ENCODE assay signal across 2 cellular contexts in the genomic region with DNA sequence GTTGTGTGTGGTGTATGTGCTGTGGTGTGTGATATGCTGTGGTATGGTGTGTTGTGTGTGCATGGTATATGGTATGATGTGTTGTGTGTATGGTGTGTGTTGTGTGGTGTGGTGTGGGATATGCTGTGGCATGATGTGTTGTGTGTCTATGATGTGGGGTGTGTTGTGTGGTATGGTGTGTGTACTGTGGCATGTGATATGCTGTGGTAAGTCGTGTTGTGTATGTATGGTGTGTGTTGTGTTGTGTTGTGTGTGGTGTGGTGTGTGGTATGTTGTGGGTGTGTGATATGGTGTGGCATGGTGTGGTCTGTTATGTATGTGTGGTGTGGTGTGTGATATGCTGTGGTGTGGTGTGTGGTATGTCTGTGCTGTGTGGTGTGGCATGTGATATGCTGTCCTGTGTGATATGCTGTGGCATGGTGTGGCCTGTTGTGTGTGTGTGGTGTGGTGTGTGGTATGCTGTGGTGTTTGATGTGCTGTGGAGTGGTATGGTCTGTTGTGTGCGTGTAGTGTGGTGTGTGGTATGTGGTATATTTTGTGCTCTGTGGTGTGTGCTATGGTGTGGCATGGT.
TF ChIP-seq lines count a peak whose summit lies in the region.

No MANE protein-coding gene starts in this region.

TF ChIP-seq in HepG2, 621 proteins besides CTCF, POLR2A, EP300 and RAD21 (continues in another document):
- TF ChIP-seq ADNP (CRISPR knock-in tag; IDR thresholded peaks at IDR 0.05): no peak
- TF ChIP-seq, protein P1, sequence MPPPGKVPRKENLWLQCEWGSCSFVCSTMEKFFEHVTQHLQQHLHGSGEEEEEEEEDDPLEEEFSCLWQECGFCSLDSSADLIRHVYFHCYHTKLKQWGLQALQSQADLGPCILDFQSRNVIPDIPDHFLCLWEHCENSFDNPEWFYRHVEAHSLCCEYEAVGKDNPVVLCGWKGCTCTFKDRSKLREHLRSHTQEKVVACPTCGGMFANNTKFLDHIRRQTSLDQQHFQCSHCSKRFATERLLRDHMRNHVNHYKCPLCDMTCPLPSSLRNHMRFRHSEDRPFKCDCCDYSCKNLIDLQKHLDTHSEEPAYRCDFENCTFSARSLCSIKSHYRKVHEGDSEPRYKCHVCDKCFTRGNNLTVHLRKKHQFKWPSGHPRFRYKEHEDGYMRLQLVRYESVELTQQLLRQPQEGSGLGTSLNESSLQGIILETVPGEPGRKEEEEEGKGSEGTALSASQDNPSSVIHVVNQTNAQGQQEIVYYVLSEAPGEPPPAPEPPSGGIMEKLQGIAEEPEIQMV (CRISPR knock-in tag; IDR thresholded peaks at IDR 0.05; ENCODE audit: low read depth): no peak
- TF ChIP-seq MEIS1 (CRISPR knock-in tag; IDR thresholded peaks at IDR 0.05; ENCODE audit: borderline replicate concordance): no peak
- TF ChIP-seq ZSCAN25 (CRISPR knock-in tag; IDR thresholded peaks at IDR 0.05): no peak
- TF ChIP-seq, protein P2, sequence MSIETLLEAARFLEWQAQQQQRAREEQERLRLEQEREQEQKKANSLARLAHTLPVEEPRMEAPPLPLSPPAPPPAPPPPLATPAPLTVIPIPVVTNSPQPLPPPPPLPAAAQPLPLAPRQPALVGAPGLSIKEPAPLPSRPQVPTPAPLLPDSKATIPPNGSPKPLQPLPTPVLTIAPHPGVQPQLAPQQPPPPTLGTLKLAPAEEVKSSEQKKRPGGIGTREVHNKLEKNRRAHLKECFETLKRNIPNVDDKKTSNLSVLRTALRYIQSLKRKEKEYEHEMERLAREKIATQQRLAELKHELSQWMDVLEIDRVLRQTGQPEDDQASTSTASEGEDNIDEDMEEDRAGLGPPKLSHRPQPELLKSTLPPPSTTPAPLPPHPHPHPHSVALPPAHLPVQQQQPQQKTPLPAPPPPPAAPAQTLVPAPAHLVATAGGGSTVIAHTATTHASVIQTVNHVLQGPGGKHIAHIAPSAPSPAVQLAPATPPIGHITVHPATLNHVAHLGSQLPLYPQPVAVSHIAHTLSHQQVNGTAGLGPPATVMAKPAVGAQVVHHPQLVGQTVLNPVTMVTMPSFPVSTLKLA (IDR thresholded peaks at IDR 0.05): 0 out of 2 replicates have a peak, but pooled peaks have one; percentile 2
- TF ChIP-seq ZNF773 (CRISPR knock-in tag; IDR thresholded peaks at IDR 0.05; ENCODE audit: borderline replicate concordance): no peak
- no peak for TF ChIP-seq STAG1 (CRISPR knock-in tag; IDR thresholded peaks at IDR 0.05)
- peak; percentile 18; the same call in 1 of the 2 replicates for TF ChIP-seq ATF7 (IDR thresholded peaks at IDR 0.05)
- no peak for TF ChIP-seq ATF7 (CRISPR knock-in tag; IDR thresholded peaks at IDR 0.05)
- no peak for TF ChIP-seq PAF1 (CRISPR knock-in tag; IDR thresholded peaks at IDR 0.05)
- TF ChIP-seq ZNF772 (CRISPR knock-in tag; IDR thresholded peaks at IDR 0.05): no peak
- no peak for TF ChIP-seq EEA1 (CRISPR knock-in tag; IDR thresholded peaks at IDR 0.05; ENCODE audit: borderline replicate concordance)
- TF ChIP-seq FOXP1 (IDR thresholded peaks at IDR 0.05): peak; percentile 17; the same call in 1 of the 2 replicates
- no peak for TF ChIP-seq FOXP1 (CRISPR knock-in tag; IDR thresholded peaks at IDR 0.05)
- peak; percentile 70; the same call in 1 of the 2 replicates for TF ChIP-seq ZNF207 (IDR thresholded peaks at IDR 0.05; ENCODE audit: borderline replicate concordance)
- TF ChIP-seq ZNF451 (CRISPR knock-in tag; IDR thresholded peaks at IDR 0.05): no peak
- TF ChIP-seq ZNF3 (CRISPR knock-in tag; IDR thresholded peaks at IDR 0.05): no peak
- TF ChIP-seq, protein P3, sequence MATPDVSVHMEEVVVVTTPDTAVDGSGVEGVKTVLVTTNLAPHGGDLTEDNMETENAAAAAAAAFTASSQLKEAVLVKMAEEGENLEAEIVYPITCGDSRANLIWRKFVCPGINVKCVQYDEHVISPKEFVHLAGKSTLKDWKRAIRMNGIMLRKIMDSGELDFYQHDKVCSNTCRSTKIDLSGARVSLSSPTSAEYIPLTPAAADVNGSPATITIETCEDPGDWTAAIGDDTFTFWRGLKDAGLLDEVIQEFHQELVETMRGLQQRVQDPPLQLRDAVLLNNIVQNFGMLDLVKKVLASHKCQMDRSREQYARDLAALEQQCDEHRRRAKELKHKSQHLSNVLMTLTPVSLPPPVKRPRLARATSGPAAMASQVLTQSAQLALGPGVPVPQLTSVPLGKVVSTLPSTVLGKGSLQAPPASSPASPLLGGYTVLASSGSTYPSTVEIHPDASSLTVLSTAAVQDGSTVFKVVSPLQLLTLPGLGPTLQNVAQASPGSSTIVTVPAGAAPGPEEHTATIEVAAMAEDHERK (CRISPR knock-in tag; IDR thresholded peaks at IDR 0.05; ENCODE audit: low read depth): no peak
- no peak for TF ChIP-seq ZFY (CRISPR knock-in tag; IDR thresholded peaks at IDR 0.05)
- TF ChIP-seq, protein P4, sequence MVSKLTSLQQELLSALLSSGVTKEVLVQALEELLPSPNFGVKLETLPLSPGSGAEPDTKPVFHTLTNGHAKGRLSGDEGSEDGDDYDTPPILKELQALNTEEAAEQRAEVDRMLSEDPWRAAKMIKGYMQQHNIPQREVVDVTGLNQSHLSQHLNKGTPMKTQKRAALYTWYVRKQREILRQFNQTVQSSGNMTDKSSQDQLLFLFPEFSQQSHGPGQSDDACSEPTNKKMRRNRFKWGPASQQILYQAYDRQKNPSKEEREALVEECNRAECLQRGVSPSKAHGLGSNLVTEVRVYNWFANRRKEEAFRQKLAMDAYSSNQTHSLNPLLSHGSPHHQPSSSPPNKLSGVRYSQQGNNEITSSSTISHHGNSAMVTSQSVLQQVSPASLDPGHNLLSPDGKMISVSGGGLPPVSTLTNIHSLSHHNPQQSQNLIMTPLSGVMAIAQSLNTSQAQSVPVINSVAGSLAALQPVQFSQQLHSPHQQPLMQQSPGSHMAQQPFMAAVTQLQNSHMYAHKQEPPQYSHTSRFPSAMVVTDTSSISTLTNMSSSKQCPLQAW (CRISPR knock-in tag; IDR thresholded peaks at IDR 0.05): no peak

TF ChIP-seq in H1, 55 proteins besides CTCF, POLR2A, EP300 and RAD21:
- TF ChIP-seq, protein P5, sequence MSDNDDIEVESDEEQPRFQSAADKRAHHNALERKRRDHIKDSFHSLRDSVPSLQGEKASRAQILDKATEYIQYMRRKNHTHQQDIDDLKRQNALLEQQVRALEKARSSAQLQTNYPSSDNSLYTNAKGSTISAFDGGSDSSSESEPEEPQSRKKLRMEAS (IDR thresholded peaks at IDR 0.05): no peak
- TF ChIP-seq FOSL1 (IDR thresholded peaks at IDR 0.05; ENCODE audit: insufficient read depth, low read depth, low read length) (no peak), CBX8 (IDR thresholded peaks at IDR 0.05; ENCODE audit: borderline replicate concordance, low read depth, low read length) (no peak), JUN (IDR thresholded peaks at IDR 0.05; ENCODE audit: low read depth, low read length) (no peak)
